In the genomic region with DNA sequence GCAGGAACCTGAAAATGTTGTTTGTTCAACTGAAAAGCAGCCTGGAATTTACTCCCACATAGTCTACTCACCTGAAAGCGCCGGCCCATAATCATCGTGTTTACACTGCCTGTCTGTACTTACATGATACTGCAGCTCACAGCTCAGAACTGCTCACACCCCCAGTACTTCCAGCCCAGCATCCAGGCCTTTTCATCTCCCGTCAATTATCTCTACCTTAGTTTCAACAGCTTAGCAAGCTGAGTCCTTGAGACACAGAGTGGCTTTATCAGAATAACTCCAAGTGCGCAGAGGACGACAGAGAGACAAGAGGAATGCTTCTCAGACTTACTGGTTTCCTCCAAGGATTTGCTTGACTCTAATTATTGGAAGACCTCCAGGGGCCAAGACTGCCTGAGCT, we compare ENCODE assay signal across 16 cellular contexts.
A peak's percentile ranks its signal among the peaks of the same experiment; 100 is the strongest.
DNase-seq lines count a peak whose midpoint lies in the region; ATAC-seq and TF ChIP-seq lines count a peak whose summit lies in the region.
"Had no signal": no experiment of that assay in that cellular context is flagged by ENCODE, and none has a peak within 500 bp of the region (broad histone marks: within the 10 kb centered on the region; RNA-seq: fewer than 3 reads in every experiment).

No MANE protein-coding gene starts in this region.

- H3K23ac ChIP-seq in neuronal stem cell (ENCODE audit: low read depth, low read length, poor library complexity) = no peak overlapping the region

- H3K18ac ChIP-seq in neuronal stem cell (ENCODE audit: low read length) = no peak overlapping the region

- DNase-seq in EH (ENCODE audit: low read depth) (peak; percentile 24), NCI-H345 treated with DMSO at 0.1 percent for 48 hours (lab: John Stamatoyannopoulos, UW; ENCODE audit: unreplicated experiment) (peak; percentile 26), epithelial cell of prostate (ENCODE audit: low read depth, low spot score) (peak; percentile 83), neuronal stem cell (ENCODE audit: low spot score) (peak; percentile 17), cerebellum (ENCODE audit: low spot score) (no peak), HK-2 (ENCODE audit: unreplicated experiment) (no peak)
- no peak for DNase-seq in CD8-positive, alpha-beta T cell
- DNase-seq: activated naive CD4-positive, alpha-beta T cell treated with anti-CD3 and anti-CD28 coated beads for 36 hours; C1 segment of cervical spinal cord; PC-9; stimulated activated CD4-positive, alpha-beta T cell treated with anti-CD3 and anti-CD28 coated beads, Interleukin-2, amount 100 ng/mL, for 48 hours; stimulated activated naive CD4-positive, alpha-beta T cell; T-helper 1 cell had no signal

- H2AFZ ChIP-seq in neuronal stem cell (ENCODE audit: low read length) = peak overlapping the region; percentile 59
- H2AFZ ChIP-seq: parathyroid adenoma, PC-9 had no signal

- no peak overlapping the region for H3K4me3 Mint-ChIP-seq in CD8-positive, alpha-beta T cell
- H3K4me3 Mint-ChIP-seq: activated naive CD4-positive, alpha-beta T cell treated with anti-CD3 and anti-CD28 coated beads for 36 hours; dendritic cell treated with granulocyte-macrophage colony-stimulating factor and Interleukin-4, amounts not matched to agents 40 ng/mL and 50 ng/mL, for 4 days had no signal

- H3K27ac Mint-ChIP-seq in CD8-positive, alpha-beta T cell = no peak overlapping the region
- H3K27ac Mint-ChIP-seq: activated naive CD4-positive, alpha-beta T cell treated with anti-CD3 and anti-CD28 coated beads for 36 hours; dendritic cell treated with granulocyte-macrophage colony-stimulating factor and Interleukin-4, amounts not matched to agents 40 ng/mL and 50 ng/mL, for 4 days had no signal

- no peak overlapping the region for H2AK5ac ChIP-seq in neuronal stem cell (ENCODE audit: low read depth, low read length)

- H3K9me3 ChIP-seq in neuronal stem cell (replicated peaks in 1 of 2; ENCODE audit: control insufficient read depth in 2 of 2, insufficient read depth in 1 of 2, low read depth in 1 of 2, low read length in 2 of 2) = no peaks in the 10 kb centered on the region
- H3K9me3 ChIP-seq in CD8-positive, alpha-beta T cell (ENCODE audit: low read length) = no peaks in the 10 kb centered on the region

- WGBS in neuronal stem cell (ENCODE audit: extremely low coverage in 2 of 2, insufficient read length in 2 of 2, insufficient replicate concordance in 1 of 2), 2 donors = no CpG with 5 or more reads among the region's 6 CpGs

- H4K91ac ChIP-seq in neuronal stem cell (ENCODE audit: low read depth, low read length, poor library complexity) = no peak overlapping the region

- H3K36me3 ChIP-seq in neuronal stem cell (replicated peaks in 1 of 2; ENCODE audit: control insufficient read depth in 2 of 2, insufficient read depth in 2 of 2, low read length in 2 of 2) = no peaks in the 10 kb centered on the region
- no peaks in the 10 kb centered on the region for H3K36me3 ChIP-seq in CD8-positive, alpha-beta T cell (ENCODE audit: insufficient read depth, low read length)

- no peak overlapping the region for H3K4me3 ChIP-seq in neuronal stem cell (ENCODE audit: low read length in 2 of 2)
- H3K4me3 ChIP-seq in CD8-positive, alpha-beta T cell (ENCODE audit: low read depth, low read length) = no peak overlapping the region
- H3K4me3 ChIP-seq: PC-9 had no signal

- no peak overlapping the region for H2BK120ac ChIP-seq in neuronal stem cell (ENCODE audit: low read depth, low read length)

- H3K36me3 Mint-ChIP-seq in CD8-positive, alpha-beta T cell = no peaks in the 10 kb centered on the region

- H3K79me1 ChIP-seq in neuronal stem cell (ENCODE audit: low read depth, low read length) = no peaks in the 10 kb centered on the region

- no peaks in the 10 kb centered on the region for H3K9me3 Mint-ChIP-seq in CD8-positive, alpha-beta T cell
- H3K9me3 Mint-ChIP-seq: activated naive CD4-positive, alpha-beta T cell treated with anti-CD3 and anti-CD28 coated beads for 36 hours had no signal

- no peak overlapping the region for H2BK12ac ChIP-seq in neuronal stem cell (ENCODE audit: low read length)

- CTCF ChIA-PET in CD8-positive, alpha-beta T cell (lab: Charles Lee) = no interaction called here

- H2BK15ac ChIP-seq in neuronal stem cell (ENCODE audit: low read length) = no peak overlapping the region

- no peak overlapping the region for H2BK5ac ChIP-seq in neuronal stem cell (ENCODE audit: low read length)

- ATAC-seq in CD8-positive, alpha-beta T cell = no peak
- ATAC-seq in HG02840 (IDR thresholded peaks at IDR 0.05; ENCODE audit: low FRiP score, unreplicated experiment) = no peak

- POLR2A ChIA-PET in CD8-positive, alpha-beta T cell (lab: Charles Lee) = no interaction called here

- H3K27ac ChIP-seq in epithelial cell of prostate (peak overlapping the region; percentile 92), neuronal stem cell (replicated peaks; ENCODE audit: low read length) (no peak overlapping the region)
- H3K27ac ChIP-seq in CD8-positive, alpha-beta T cell (ENCODE audit: low read depth, low read length) = no peak overlapping the region
- H3K27ac ChIP-seq: parathyroid adenoma, PC-9 had no signal

- no peak overlapping the region for H4K8ac ChIP-seq in neuronal stem cell (ENCODE audit: low read depth, low read length)

- no peaks in the 10 kb centered on the region for H3K4me1 Mint-ChIP-seq in CD8-positive, alpha-beta T cell (ENCODE audit: low read depth)

- H3K27me3 ChIP-seq in neuronal stem cell (ENCODE audit: control insufficient read depth in 3 of 3, insufficient read depth in 3 of 3, low read depth in 1 of 3, low read length in 3 of 3) = no peaks in the 10 kb centered on the region
- no peaks in the 10 kb centered on the region for H3K27me3 ChIP-seq in CD8-positive, alpha-beta T cell (ENCODE audit: insufficient read depth, low read length)

- no peak overlapping the region for H3K4me2 ChIP-seq in neuronal stem cell (ENCODE audit: insufficient read depth, low read length, poor library complexity, severe bottlenecking)
- H3K4me2 ChIP-seq: PC-9 had no signal

- TF ChIP-seq CTCF in CD8-positive, alpha-beta T cell (IDR thresholded peaks at IDR 0.05) = no peak

- no peaks in the 10 kb centered on the region for H3K27me3 Mint-ChIP-seq in CD8-positive, alpha-beta T cell (ENCODE audit: low read depth)
- H3K27me3 Mint-ChIP-seq: dendritic cell treated with granulocyte-macrophage colony-stimulating factor and Interleukin-4, amounts not matched to agents 40 ng/mL and 50 ng/mL, for 4 days had no signal

- intact Hi-C loops in CD8-positive, alpha-beta T cell (cut with DNase I, micrococcal nuclease) = no loop called here

- H3K14ac ChIP-seq in neuronal stem cell (ENCODE audit: low read length) = no peak overlapping the region

- no peak overlapping the region for H3K4ac ChIP-seq in neuronal stem cell (ENCODE audit: low read length)

- H3K4me1 ChIP-seq in neuronal stem cell (ENCODE audit: control insufficient read depth in 2 of 2, insufficient read depth in 1 of 2, low read depth in 1 of 2, low read length in 2 of 2) = peaks cover 1 to 2% of the 10 kb centered on the region in 2 donors
- H3K4me1 ChIP-seq in CD8-positive, alpha-beta T cell (ENCODE audit: insufficient read depth, low read length) = no peaks in the 10 kb centered on the region
- H3K4me1 ChIP-seq: parathyroid adenoma had no signal

- no peak overlapping the region for H3K9ac ChIP-seq in neuronal stem cell (ENCODE audit: low read depth, low read length, poor library complexity)
- H3K9ac ChIP-seq: parathyroid adenoma had no signal

Comparison
In these comparisons a context has a peak if more than half of its experiments do, and no peak if none do; other contexts are left out.
1. DNase-seq: peak in EH (single experiment), NCI-H345 treated with DMSO at 0.1 percent for 48 hours (single experiment), epithelial cell of prostate (single experiment) and neuronal stem cell (single experiment); none in cerebellum (single experiment), CD8-positive, alpha-beta T cell (0 of 7) and HK-2 (single experiment).